In the genomic region with DNA sequence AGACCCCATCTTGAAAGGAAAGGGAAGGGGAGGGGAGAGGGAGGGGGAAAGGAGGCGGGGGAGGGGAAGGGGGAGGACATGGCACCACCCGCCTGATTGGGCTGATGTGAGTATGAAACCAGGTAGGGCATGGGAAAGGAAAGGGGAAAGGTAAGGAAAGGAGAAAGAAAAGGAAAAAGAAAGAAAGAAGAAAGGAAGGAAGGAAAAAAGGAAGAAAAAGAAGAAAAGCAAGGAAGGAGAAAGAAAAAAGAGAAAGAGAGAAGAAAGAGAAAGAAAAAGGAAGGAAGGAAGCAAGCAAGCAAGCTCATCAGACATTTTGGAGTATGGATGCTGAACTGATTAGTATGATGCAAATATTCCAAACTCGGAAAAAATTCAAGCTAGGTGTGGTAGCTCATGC, we compare ENCODE assay signal across 31 cellular contexts. TPM values are rescaled to one million over a fixed set of nuclear protein-coding genes. Genes with fewer than 3 reads are reported as not detected.
A peak's percentile ranks its signal among the peaks of the same experiment; 100 is the strongest.
DNase-seq lines count a peak whose midpoint lies in the region; ATAC-seq, FAIRE-seq and TF ChIP-seq lines count a peak whose summit lies in the region.
"Had no signal": no experiment of that assay in that cellular context is flagged by ENCODE, and none has a peak within 500 bp of the region (broad histone marks: within the 10 kb centered on the region; RNA-seq: fewer than 3 reads in every experiment).

No MANE protein-coding gene starts in this region.

- H3K27me3 Mint-ChIP-seq in mesothelial cell of epicardium (ENCODE audit: low read depth), result no peaks in the 10 kb centered on the region
- H3K27me3 Mint-ChIP-seq: B cell; CD8-positive, alpha-beta memory T cell; dendritic cell treated with granulocyte-macrophage colony-stimulating factor and Interleukin-4, amounts not matched to agents 40 ng/mL and 50 ng/mL, for 4 days; memory B cell; progenitor cell of endocrine pancreas had no signal

- H3K27ac Mint-ChIP-seq in mesothelial cell of epicardium, result peak overlapping the region; percentile 50
- H3K27ac Mint-ChIP-seq: B cell, memory B cell, progenitor cell of endocrine pancreas had no signal

- H3K27ac ChIP-seq in left ventricle myocardium inferior (replicated peaks), result peak overlapping the region; percentile 89
- peak overlapping the region; percentile 50 for H3K27ac ChIP-seq in RWPE2 (ENCODE audit: poor library complexity, severe bottlenecking)
- H3K27ac ChIP-seq in brain microvascular endothelial cell, result no peak overlapping the region
- H3K27ac ChIP-seq: neutrophil, transverse colon had no signal

- FAIRE-seq in urothelium cell line (lab: Jason Lieb, UNC), result peak; percentile 90
- FAIRE-seq: GM19239, H1 had no signal

- H3K4me3 ChIP-seq in left ventricle myocardium inferior (no peak overlapping the region), RWPE2 (ENCODE audit: severe bottlenecking) (no peak overlapping the region), brain microvascular endothelial cell (ENCODE audit: low read depth, low read length) (no peak overlapping the region), foreskin fibroblast (ENCODE audit: low read depth in 1 of 2, low read length in 2 of 2) (no peak overlapping the region)
- H3K4me3 ChIP-seq: transverse colon had no signal

- intact Hi-C loops in left ventricle myocardium inferior (cut with micrococcal nuclease) (no loop called here), Right ventricle myocardium inferior (cut with DNase I) (no loop called here)

- H3K36me3 Mint-ChIP-seq in mesothelial cell of epicardium, result no peaks in the 10 kb centered on the region

- no peaks in the 10 kb centered on the region for H3K27me3 ChIP-seq in left ventricle myocardium inferior (ENCODE audit: low read depth)
- H3K27me3 ChIP-seq in RWPE2 (ENCODE audit: insufficient read depth, poor library complexity, severe bottlenecking), result no peaks in the 10 kb centered on the region
- H3K27me3 ChIP-seq in brain microvascular endothelial cell (replicated peaks), result no peaks in the 10 kb centered on the region
- H3K27me3 ChIP-seq: neutrophil, transverse colon had no signal

- peaks cover 5% of the 10 kb centered on the region for H3K4me1 Mint-ChIP-seq in mesothelial cell of epicardium

- DNase-seq in left ventricle myocardium inferior (no peak), Right ventricle myocardium inferior (ENCODE audit: missing footprints) (no peak), RWPE2 (ENCODE audit: low spot score) (no peak), mesothelial cell of epicardium (ENCODE audit: low spot score in 2 of 2, unreplicated experiment in 2 of 2) (no peak), urothelium cell line (ENCODE audit: low spot score) (no peak), brain microvascular endothelial cell (no peak), foreskin fibroblast (no peak)
- DNase-seq: ACHN; activated CD4-positive, alpha-beta T cell treated with anti-CD3 and anti-CD28 coated beads for 48 hours; activated gamma-delta T cell treated with Interleukin-2 at 50 U/mL for 16 hours; activated T-cell treated with anti-CD3 and anti-CD28 coated beads, Interleukin-2, amount 50 U/mL, for 48 hours; CD8-positive, alpha-beta memory T cell; central memory CD4-positive, alpha-beta T cell; hypothalamus; Kasumi-1; NCI-H1417 treated with DMSO at 0.1 percent for 48 hours; NCI-H2081 treated with DMSO at 0.1 percent for 48 hours; NCI-H345; SHP77 treated with DMSO at 0.1 percent for 48 hours; stimulated activated CD4-positive, alpha-beta T cell treated with anti-CD3 and anti-CD28 coated beads, Interleukin-12 subunit alpha, Interleukin-12 subunit beta, amount 100 ng/mL, for 4 hours; stimulated activated CD4-positive, alpha-beta T cell treated with anti-CD3 and anti-CD28 coated beads, Interleukin-2, amount 100 ng/mL, for 48 hours; transverse colon had no signal

- in situ Hi-C loops in brain microvascular endothelial cell (cut with HindIII; ENCODE audit: low pct_ligation_motif_present, low sequenced_read_pairs), result no loop called here

- H3K4me1 ChIP-seq in left ventricle myocardium inferior (peaks cover 92% of the 10 kb centered on the region), RWPE2 (ENCODE audit: insufficient read depth, poor library complexity, severe bottlenecking) (peaks cover 18% of the 10 kb centered on the region)
- H3K4me1 ChIP-seq: transverse colon had no signal

- TF ChIP-seq CTCF in left ventricle myocardium inferior (IDR thresholded peaks at IDR 0.05; ENCODE audit: borderline replicate concordance) (no peak), RWPE2 (IDR thresholded peaks at IDR 0.05; ENCODE audit: poor library complexity, severe bottlenecking) (no peak), mesothelial cell of epicardium (IDR thresholded peaks at IDR 0.05; ENCODE audit: unreplicated experiment) (no peak), brain microvascular endothelial cell (IDR thresholded peaks at IDR 0.05; ENCODE audit: low read depth, low read length, missing control alignments) (no peak), foreskin fibroblast (IDR thresholded peaks at IDR 0.05; ENCODE audit: low read depth, low read length) (no peak)

- ATAC-seq in Right ventricle myocardium inferior (no peak), RWPE2 (ENCODE audit: low read depth) (no peak), GM21737 (IDR thresholded peaks at IDR 0.05; ENCODE audit: unreplicated experiment) (no peak)
- ATAC-seq: sciatic nerve had no signal

- H3K9me3 ChIP-seq in left ventricle myocardium inferior (replicated peaks) (no peaks in the 10 kb centered on the region), RWPE2 (ENCODE audit: severe bottlenecking) (no peaks in the 10 kb centered on the region)
- H3K9me3 ChIP-seq: neutrophil, transverse colon had no signal

- H3K36me3 ChIP-seq in left ventricle myocardium inferior (no peaks in the 10 kb centered on the region), RWPE2 (ENCODE audit: low read depth) (0 out of 2 replicates have a peak, but pooled peaks cover 5% of the 10 kb centered on the region), brain microvascular endothelial cell (replicated peaks) (peaks cover 3% of the 10 kb centered on the region)
- H3K36me3 ChIP-seq: transverse colon had no signal

- H3K4me3 Mint-ChIP-seq in mesothelial cell of epicardium, result no peak overlapping the region
- H3K4me3 Mint-ChIP-seq: B cell; dendritic cell treated with granulocyte-macrophage colony-stimulating factor and Interleukin-4, amounts not matched to agents 40 ng/mL and 50 ng/mL, for 4 days; memory B cell had no signal

- no peaks in the 10 kb centered on the region for H3K9me3 Mint-ChIP-seq in mesothelial cell of epicardium
- H3K9me3 Mint-ChIP-seq: CD8-positive, alpha-beta memory T cell; dendritic cell treated with granulocyte-macrophage colony-stimulating factor and Interleukin-4, amounts not matched to agents 40 ng/mL and 50 ng/mL, for 4 days; memory B cell had no signal

RNA-seq across cellular contexts. Expression of a gene that starts 36.0 kb away (rescaled TPM):
- 25.7 TPM for total RNA-seq in left ventricle myocardium inferior
- total RNA-seq in Right ventricle myocardium inferior, result 20.3 TPM
- total RNA-seq in mesothelial cell of epicardium, result 36.4 to 39.3 TPM (median 37.9 TPM) in 3 replicates

RNA-seq across cellular contexts. Expression of a gene that starts 41.6 kb away (rescaled TPM):
- 28.5 TPM for total RNA-seq in left ventricle myocardium inferior
- total RNA-seq in Right ventricle myocardium inferior, result 29.1 TPM
- 17.2 to 19.4 TPM (median 18.5 TPM) in 3 replicates for total RNA-seq in mesothelial cell of epicardium
